18 cellular contexts compared by ENCODE assay signal in the genomic region with DNA sequence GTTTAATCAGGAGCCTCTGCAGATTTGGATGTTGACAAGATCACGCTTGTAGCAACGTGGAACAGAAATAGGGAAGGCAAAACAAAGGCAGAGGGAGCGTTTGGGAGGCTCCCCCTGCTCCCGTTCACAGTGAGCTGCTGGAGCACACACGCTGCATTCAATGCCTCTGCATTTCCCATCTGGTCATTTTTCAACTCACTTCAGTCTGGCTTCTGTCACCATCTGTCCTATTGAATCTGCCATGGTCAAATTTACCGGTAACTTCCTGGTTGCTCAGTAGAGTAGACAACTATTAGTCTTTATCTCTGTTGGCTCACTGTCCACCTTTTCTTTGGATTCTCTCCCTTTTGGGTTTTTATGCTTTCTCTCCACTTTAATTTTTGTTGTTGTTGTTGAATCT.
DNase-seq lines count a peak whose midpoint lies in the region; ATAC-seq and TF ChIP-seq lines count a peak whose summit lies in the region.
"Had no signal": no experiment of that assay in that cellular context is flagged by ENCODE, and none has a peak within 500 bp of the region (broad histone marks: within the 10 kb centered on the region; RNA-seq: fewer than 3 reads in every experiment).

No MANE protein-coding gene starts in this region.

- no peaks in the 10 kb centered on the region for H3K36me3 Mint-ChIP-seq in H9 (ENCODE audit: insufficient read depth in 1 of 3, low read depth in 3 of 3)
- H3K36me3 Mint-ChIP-seq in natural killer cell, result no peaks in the 10 kb centered on the region

- H2BK15ac ChIP-seq in H9 (ENCODE audit: low read depth, low read length), result no peak overlapping the region

- H3K4me3 Mint-ChIP-seq in H9 (no peak overlapping the region), natural killer cell (no peak overlapping the region)
- H3K4me3 Mint-ChIP-seq: HFFc6 had no signal

- no peak overlapping the region for H3T11ph ChIP-seq in H9 (ENCODE audit: low read length)

- no peaks in the 10 kb centered on the region for H3K23me2 ChIP-seq in H9 (ENCODE audit: insufficient read length, low read depth, low read length, poor library complexity, severe bottlenecking)

- H3K79me2 ChIP-seq in H9 (ENCODE audit: insufficient read depth, low read length), result no peaks in the 10 kb centered on the region

- H3K9me3 Mint-ChIP-seq in H9 (no peaks in the 10 kb centered on the region; a peak in 1 of 5 replicates), natural killer cell (peaks cover 4 to 9% of the 10 kb centered on the region in 2 donors)
- H3K9me3 Mint-ChIP-seq: HFFc6 had no signal

- no peaks in the 10 kb centered on the region for H3K9me3 ChIP-seq in H9 (ENCODE audit: control insufficient read depth, low read depth, low read length)
- H3K9me3 ChIP-seq: SK-N-SH had no signal

- H3K18ac ChIP-seq in H9 (ENCODE audit: insufficient read length, low read depth, low read length), result no peak overlapping the region

- TF ChIP-seq CTCF in H9 (conservative IDR thresholded peaks at IDR 0.05), result no peak
- no peak for TF ChIP-seq CTCF in natural killer cell (IDR thresholded peaks at IDR 0.05)

- no peak overlapping the region for H3K23ac ChIP-seq in H9 (ENCODE audit: insufficient read length, low read depth, low read length)

- no peak overlapping the region for H2BK20ac ChIP-seq in H9 (ENCODE audit: low read depth, low read length, poor library complexity, severe bottlenecking)

- no peak overlapping the region for H2BK120ac ChIP-seq in H9 (ENCODE audit: low read depth, low read length, poor library complexity, severe bottlenecking)

- DNase-seq in NCI-H146 (lab: John Stamatoyannopoulos, UW) (peak; percentile 10), NCI-H146 treated with DMSO at 0.1 percent for 48 hours (lab: John Stamatoyannopoulos, UW; ENCODE audit: unreplicated experiment) (no peak), H9 (no peak), NCI-H524 treated with DMSO at 0.1 percent for 48 hours (lab: John Stamatoyannopoulos, UW) (peak; percentile 67), cerebellar nuclear complex (lab: John Stamatoyannopoulos, UW) (peak; percentile 32 to 53), ecto neural progenitor cell (ENCODE audit: low spot score) (no peak), natural killer cell (no peak), NCI-H2029 treated with DMSO at 0.1 percent for 48 hours (lab: John Stamatoyannopoulos, UW) (no peak)
- DNase-seq: AML-193, HFFc6, NCI-H1105, NCI-H187 treated with DMSO at 0.1 percent for 48 hours, NCI-H526 treated with DMSO at 0.1 percent for 48 hours, SHP77, SK-N-SH had no signal

- no peak overlapping the region for H3K4me2 ChIP-seq in H9 (ENCODE audit: insufficient read depth, insufficient read length, low read length)
- H3K4me2 ChIP-seq: SK-N-SH had no signal

- no peak overlapping the region for H2BK12ac ChIP-seq in H9 (ENCODE audit: insufficient read length, low read depth, low read length)

- no peak overlapping the region for H4K91ac ChIP-seq in H9 (ENCODE audit: insufficient read length, low read depth, low read length)

- H3K27me3 Mint-ChIP-seq in H9 (ENCODE audit: low read depth), result 0 out of 2 replicates have a peak, but pooled peaks cover 2% of the 10 kb centered on the region
- no peaks in the 10 kb centered on the region for H3K27me3 Mint-ChIP-seq in natural killer cell (ENCODE audit: low read depth in 2 of 2)

- H2AFZ ChIP-seq in H9 (ENCODE audit: low read length), result no peak overlapping the region

- no peaks in the 10 kb centered on the region for H4K20me1 ChIP-seq in H9 (ENCODE audit: control insufficient read depth, insufficient read depth, insufficient read length)

- intact Hi-C loops in natural killer cell (cut with micrococcal nuclease), result no loop called here

- peak overlapping the region in 2 of 3 experiments; percentile 9 to 74; a peak in 2 of 7 replicates for H3K27ac Mint-ChIP-seq in H9
- no peak overlapping the region for H3K27ac Mint-ChIP-seq in natural killer cell
- H3K27ac Mint-ChIP-seq: HFFc6 had no signal

- WGBS in H9 (ENCODE audit: extremely low coverage, insufficient read length, low lambda C conversion rate), result no CpG with 5 or more reads among the region's 6 CpGs

- no peak overlapping the region for H3K56ac ChIP-seq in H9 (ENCODE audit: insufficient read length, low read depth, low read length)

- H4K5ac ChIP-seq in H9 (ENCODE audit: insufficient read length, low read depth, low read length), result no peak overlapping the region

- H3K4me1 ChIP-seq in H9 (ENCODE audit: insufficient read depth, low read length), result peaks cover 4% of the 10 kb centered on the region; the same call in 1 of the 2 replicates

- H3K4ac ChIP-seq in H9 (ENCODE audit: low read depth, low read length), result no peak overlapping the region

- peaks cover 39 to 58% of the 10 kb centered on the region in 2 experiments for H3K4me1 Mint-ChIP-seq in H9
- no peaks in the 10 kb centered on the region for H3K4me1 Mint-ChIP-seq in natural killer cell

- H2AK5ac ChIP-seq in H9 (ENCODE audit: insufficient read length, low read length), result no peak overlapping the region

- H3K27ac ChIP-seq in H9 (ENCODE audit: insufficient read length, low read depth, low read length), result no peak overlapping the region
- H3K27ac ChIP-seq: 22Rv1, C4-2B had no signal

- H2BK5ac ChIP-seq in H9 (ENCODE audit: insufficient read length, low read length), result no peak overlapping the region

- H3K79me1 ChIP-seq in H9 (ENCODE audit: insufficient read depth, low read depth, low read length, poor library complexity, severe bottlenecking), result no peaks in the 10 kb centered on the region

- ATAC-seq in natural killer cell, result no peak
- ATAC-seq: K562 had no signal

- no peak overlapping the region for H3K14ac ChIP-seq in H9 (ENCODE audit: insufficient read depth, low read length)

- H3K9ac ChIP-seq in H9 (ENCODE audit: extremely low read depth, insufficient read length, low read length), result no peak overlapping the region
- H3K9ac ChIP-seq: SK-N-SH had no signal

- H4K8ac ChIP-seq in H9 (replicated peaks; ENCODE audit: insufficient read length, low read depth, low read length), result no peak overlapping the region

- H3K27me3 ChIP-seq in H9 (ENCODE audit: insufficient read depth, low read length), result no peaks in the 10 kb centered on the region

Comparison
In these comparisons a context has a peak if more than half of its experiments do, and no peak if none do; other contexts are left out.
1. DNase-seq: peak in NCI-H146 (single experiment), NCI-H524 treated with DMSO at 0.1 percent for 48 hours (single experiment) and cerebellar nuclear complex (2 of 2); none in NCI-H146 treated with DMSO at 0.1 percent for 48 hours (single experiment), H9 (single experiment), ecto neural progenitor cell (single experiment), natural killer cell (single experiment) and NCI-H2029 treated with DMSO at 0.1 percent for 48 hours (single experiment).
2. H3K27ac Mint-ChIP-seq: peak in H9 (2 of 3); none in natural killer cell (0 of 2).